In the genomic region with DNA sequence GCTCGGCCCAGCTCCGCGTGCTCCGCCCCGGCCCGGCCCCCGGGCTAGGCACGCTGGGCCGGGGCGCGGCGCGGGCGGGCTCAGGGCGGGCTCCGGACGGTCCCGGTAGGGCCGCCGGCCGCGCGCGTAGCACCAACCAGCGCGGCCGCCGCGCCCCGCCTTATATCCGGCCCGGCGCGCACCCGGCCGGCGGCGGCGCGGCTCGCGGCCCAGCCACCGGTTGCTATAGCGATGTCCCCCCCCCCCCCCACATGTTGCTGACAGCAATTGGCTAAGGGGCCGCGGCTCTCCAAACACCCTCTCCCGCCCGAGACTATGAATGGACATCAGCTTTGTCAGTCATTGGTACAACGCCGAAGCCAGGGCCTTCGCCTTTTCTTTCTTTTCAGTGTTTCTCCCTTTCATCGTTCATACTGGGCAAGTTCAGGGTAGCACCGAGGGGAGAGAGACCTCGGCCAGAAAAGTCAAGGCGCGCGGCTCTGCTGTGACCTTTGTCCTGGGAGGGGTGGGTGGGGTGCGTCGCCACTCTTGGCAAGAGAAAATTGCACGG, we compare ENCODE assay signal across 8 cellular contexts.
DNase-seq lines count a peak whose midpoint lies in the region; ATAC-seq and TF ChIP-seq lines count a peak whose summit lies in the region.

No MANE protein-coding gene starts in this region.

- H3K4me3 Mint-ChIP-seq in activated T-cell treated with anti-CD3 and anti-CD28 coated beads, Interleukin-2, amount 50 U/mL, for 24 hours = peak overlapping the region; percentile 25

- H3K27ac Mint-ChIP-seq in activated T-cell treated with anti-CD3 and anti-CD28 coated beads, Interleukin-2, amount 50 U/mL, for 24 hours = no peak overlapping the region

- ATAC-seq in HG02884 (IDR thresholded peaks at IDR 0.05; ENCODE audit: unreplicated experiment) (no peak), HG02763 (IDR thresholded peaks at IDR 0.05; ENCODE audit: unreplicated experiment) (no peak)

- H3K9me3 Mint-ChIP-seq in activated T-cell treated with anti-CD3 and anti-CD28 coated beads, Interleukin-2, amount 50 U/mL, for 24 hours = peaks cover 2% of the 10 kb centered on the region

- no peak for TF ChIP-seq CTCF in fibroblast of pulmonary artery (IDR thresholded peaks at IDR 0.05; ENCODE audit: low read length, missing control alignments)

- peaks cover 70% of the 10 kb centered on the region for H3K27me3 Mint-ChIP-seq in activated T-cell treated with anti-CD3 and anti-CD28 coated beads, Interleukin-2, amount 50 U/mL, for 24 hours

- H3K4me3 ChIP-seq in fibroblast of pulmonary artery (replicated peaks; ENCODE audit: low read depth, low read length) = peak overlapping the region; percentile 19

- no peaks in the 10 kb centered on the region for H3K36me3 Mint-ChIP-seq in activated T-cell treated with anti-CD3 and anti-CD28 coated beads, Interleukin-2, amount 50 U/mL, for 24 hours (ENCODE audit: low read depth)

- peaks cover 28% of the 10 kb centered on the region for H3K4me1 Mint-ChIP-seq in activated T-cell treated with anti-CD3 and anti-CD28 coated beads, Interleukin-2, amount 50 U/mL, for 24 hours (ENCODE audit: low read depth)

- DNase-seq in activated T-cell treated with anti-CD3 and anti-CD28 coated beads, Interleukin-2, amount 50 U/mL, for 24 hours = no peak
- no peak for DNase-seq in activated T-cell treated with anti-CD3 and anti-CD28 coated beads, Interleukin-2, amount 50 U/mL, for 48 hours
- DNase-seq in RPMI7951 (ENCODE audit: low read depth) (peak; percentile 50), fibroblast of pulmonary artery (ENCODE audit: low read depth) (peak; percentile 63), non-pigmented ciliary epithelial cell (ENCODE audit: low read depth) (peak; percentile 22)
- no peak for DNase-seq in stimulated activated CD4-positive, alpha-beta T cell treated with anti-CD3 and anti-CD28 coated beads, Interleukin-2, amount 100 ng/mL, for 24 hours

Comparison
In these comparisons a context has a peak if more than half of its experiments do, and no peak if none do; other contexts are left out.
1. DNase-seq: peak in RPMI7951 (single experiment), fibroblast of pulmonary artery (single experiment) and non-pigmented ciliary epithelial cell (single experiment); none in activated T-cell treated with anti-CD3 and anti-CD28 coated beads, Interleukin-2, amount 50 U/mL, for 24 hours (single experiment), activated T-cell treated with anti-CD3 and anti-CD28 coated beads, Interleukin-2, amount 50 U/mL, for 48 hours (0 of 2) and stimulated activated CD4-positive, alpha-beta T cell treated with anti-CD3 and anti-CD28 coated beads, Interleukin-2, amount 100 ng/mL, for 24 hours (0 of 2).